ENCODE assay signal across 16 cellular contexts in genomic region chrX:46308106-46308505, GRCh38.
DNase-seq lines count a peak whose midpoint lies in the region; ATAC-seq lines count a peak whose summit lies in the region.
"Had no signal": no experiment of that assay in that cellular context is flagged by ENCODE, and none has a peak within 500 bp of the region (broad histone marks: within the 10 kb centered on the region; RNA-seq: fewer than 3 reads in every experiment).

No MANE protein-coding gene starts in this region.

- DNase-seq in NCI-H1436 treated with DMSO at 0.1 percent for 48 hours (lab: John Stamatoyannopoulos, UW) (peak; percentile 15), NCI-H1436 (lab: John Stamatoyannopoulos, UW) (no peak), ELF-1 (ENCODE audit: low read depth, low spot score) (peak; percentile 23), astrocyte of the hippocampus (ENCODE audit: low read depth, low spot score) (peak; percentile 19), iPS-NIHi7 (ENCODE audit: extremely low spot score) (peak; percentile 20)
- DNase-seq: Calu3, IMR-90, MM.1S, NCI-H146, NCI-H1930, NCI-H2107, NCI-H446, Peyer's patch, SIG-M5 had no signal

- ATAC-seq in HG03175 (IDR thresholded peaks at IDR 0.05; ENCODE audit: unreplicated experiment) = no peak
- ATAC-seq in HG02763 (IDR thresholded peaks at IDR 0.05; ENCODE audit: unreplicated experiment) = no peak
